13 cellular contexts compared by ENCODE assay signal in the genomic region with DNA sequence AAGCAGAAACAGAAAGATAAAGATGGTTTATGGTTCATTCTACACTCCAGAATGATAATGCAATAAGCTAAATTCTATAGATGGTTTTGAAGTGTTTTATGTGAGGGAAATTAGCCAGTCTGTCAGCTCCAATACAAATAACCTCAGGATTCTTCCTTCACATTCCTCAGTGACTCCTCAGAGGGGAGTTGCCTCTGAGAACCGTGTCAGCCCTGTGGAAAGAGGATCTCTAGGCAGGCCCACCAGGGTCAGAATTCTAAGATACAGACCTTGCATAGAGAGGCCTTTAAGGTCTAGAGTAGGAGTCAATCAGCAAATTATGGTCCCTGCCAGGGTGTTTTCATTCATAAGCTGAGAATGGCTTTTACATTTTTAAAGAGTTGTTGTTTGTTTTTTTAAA. TPM values are rescaled to one million over a fixed set of nuclear protein-coding genes. Genes with fewer than 3 reads are reported as not detected.
DNase-seq lines count a peak whose midpoint lies in the region; ATAC-seq, FAIRE-seq and TF ChIP-seq lines count a peak whose summit lies in the region.
"Had no signal": no experiment of that assay in that cellular context is flagged by ENCODE, and none has a peak within 500 bp of the region (broad histone marks: within the 10 kb centered on the region; RNA-seq: fewer than 3 reads in every experiment).

No MANE protein-coding gene starts in this region.

- H3K36me3 ChIP-seq in SK-N-SH (replicated peaks in 1 of 2; ENCODE audit: control insufficient read depth in 1 of 2, insufficient read depth in 2 of 2, low read length in 1 of 2): peaks cover 0 to 4% of the 10 kb centered on the region in 2 experiments
- H3K36me3 ChIP-seq: WERI-Rb-1 had no signal

- POLR2A ChIA-PET in SK-N-SH (lab: Yijun Ruan, JAX): no interaction called here

- TF ChIP-seq EP300 in SK-N-SH (IDR thresholded peaks at IDR 0.05; ENCODE audit: borderline replicate concordance in 1 of 2, low read depth in 1 of 2, low read length in 1 of 2): peak in 1 of 2 experiments; percentile 50; a peak in 1 of 4 replicates

- peaks cover 61% of the 10 kb centered on the region for H3F3A ChIP-seq in SK-N-SH (replicated peaks; ENCODE audit: insufficient read depth)

- WGBS in SK-N-SH (ENCODE audit: low lambda C conversion rate): 9% methylated on average over 1 of the region's 1 CpG

- FAIRE-seq in frontal cortex (lab: Jason Lieb, UNC): no peak

- H3K9me2 ChIP-seq in SK-N-SH: no peaks in the 10 kb centered on the region

- DNase-seq in Daoy (ENCODE audit: low read depth) (peak; percentile 87), SK-N-SH (no peak), fibroblast of peridontal ligament (ENCODE audit: extremely low read depth) (peak; percentile 71), progenitor cell of endocrine pancreas (ENCODE audit: low spot score, unreplicated experiment) (no peak), NCI-H1417 (lab: John Stamatoyannopoulos, UW) (no peak), frontal cortex (ENCODE audit: low spot score in 2 of 2) (no peak), RKO (ENCODE audit: low spot score) (no peak)
- DNase-seq: activated naive CD8-positive, alpha-beta T cell treated with anti-CD3 and anti-CD28 coated beads, Interleukin-2, amount 10 ng/mL, durations not matched to agents 7 days and 5 days; COR-L47; left cardiac atrium; NCI-H187; WERI-Rb-1 had no signal

- no peak for TF ChIP-seq RAD21 in SK-N-SH (IDR thresholded peaks at IDR 0.05; ENCODE audit: low read length)

- H3K4me1 Mint-ChIP-seq in progenitor cell of endocrine pancreas (ENCODE audit: low read depth): peaks cover 43% of the 10 kb centered on the region
- H3K4me1 Mint-ChIP-seq: activated naive CD8-positive, alpha-beta T cell treated with anti-CD3 and anti-CD28 coated beads, Interleukin-2, amount 10 ng/mL, durations not matched to agents 7 days and 5 days had no signal

- no peaks in the 10 kb centered on the region for H4K20me1 ChIP-seq in SK-N-SH (ENCODE audit: insufficient read depth)

- H3K27me3 ChIP-seq in SK-N-SH (ENCODE audit: insufficient read depth): no peaks in the 10 kb centered on the region

- ATAC-seq in HG02840 (IDR thresholded peaks at IDR 0.05; ENCODE audit: low FRiP score, unreplicated experiment): no peak

- H3K4me3 ChIP-seq in SK-N-SH (ENCODE audit: low read depth in 2 of 2, low read length in 1 of 2): no peak overlapping the region

- H3K9me3 ChIP-seq in SK-N-SH: no peaks in the 10 kb centered on the region

- H3K9ac ChIP-seq in SK-N-SH: peak overlapping the region; percentile 51

- H3K27ac Mint-ChIP-seq in progenitor cell of endocrine pancreas: peak overlapping the region; percentile 95
- H3K27ac Mint-ChIP-seq: activated naive CD8-positive, alpha-beta T cell treated with anti-CD3 and anti-CD28 coated beads, Interleukin-2, amount 10 ng/mL, durations not matched to agents 7 days and 5 days had no signal

- no peak overlapping the region for H2AFZ ChIP-seq in SK-N-SH (ENCODE audit: low read depth)

- H3K27ac ChIP-seq in SK-N-SH (ENCODE audit: low read depth in 2 of 2, low read length in 1 of 2): peak overlapping the region; percentile 89 to 92; a peak in 3 of 4 replicates
- H3K27ac ChIP-seq: WERI-Rb-1 had no signal

- no peak overlapping the region for H3K4me3 Mint-ChIP-seq in progenitor cell of endocrine pancreas (ENCODE audit: low read depth)
- H3K4me3 Mint-ChIP-seq: activated naive CD8-positive, alpha-beta T cell treated with anti-CD3 and anti-CD28 coated beads, Interleukin-2, amount 10 ng/mL, durations not matched to agents 7 days and 5 days had no signal

- CTCF ChIA-PET in SK-N-SH (lab: Yijun Ruan, JAX): interaction anchor here (0.6 to 1.6 kb wide), 7 partner anchors 15 to 142 kb away, joined by 3 to 4 read pairs (median 3); partner anchors contain the start of genes CCDC107 and RUSC2

- peaks cover 69% of the 10 kb centered on the region for H3K79me2 ChIP-seq in SK-N-SH (ENCODE audit: insufficient read depth)

- TF ChIP-seq CTCF in SK-N-SH (IDR thresholded peaks at IDR 0.05): no peak
- TF ChIP-seq CTCF in progenitor cell of endocrine pancreas (IDR thresholded peaks at IDR 0.05; ENCODE audit: unreplicated experiment): no peak

- no peaks in the 10 kb centered on the region for H3K9me3 Mint-ChIP-seq in progenitor cell of endocrine pancreas (ENCODE audit: low read depth)
- H3K9me3 Mint-ChIP-seq: activated naive CD8-positive, alpha-beta T cell treated with anti-CD3 and anti-CD28 coated beads, Interleukin-2, amount 10 ng/mL, durations not matched to agents 7 days and 5 days had no signal

- no peaks in the 10 kb centered on the region for H3K27me3 Mint-ChIP-seq in progenitor cell of endocrine pancreas

- H3K36me3 Mint-ChIP-seq in progenitor cell of endocrine pancreas (ENCODE audit: insufficient read depth): no peaks in the 10 kb centered on the region
- H3K36me3 Mint-ChIP-seq: activated naive CD8-positive, alpha-beta T cell treated with anti-CD3 and anti-CD28 coated beads, Interleukin-2, amount 10 ng/mL, durations not matched to agents 7 days and 5 days had no signal

- H3K4me2 ChIP-seq in SK-N-SH: peak overlapping the region; percentile 67; the same call in 1 of the 2 replicates

- peaks cover 31 to 65% of the 10 kb centered on the region in 2 experiments for H3K4me1 ChIP-seq in SK-N-SH (ENCODE audit: control insufficient read depth in 1 of 2, insufficient read depth in 2 of 2, low read depth in 1 of 2, low read length in 1 of 2)

TF ChIP-seq in SK-N-SH, 30 proteins besides CTCF, POLR2A, EP300 and RAD21 (continues in another document):
- no peak for TF ChIP-seq GATA2 (CRISPR knock-in tag; IDR thresholded peaks at IDR 0.05)
- no peak for TF ChIP-seq SMC3 (IDR thresholded peaks at IDR 0.05; ENCODE audit: low read depth, low read length)
- TF ChIP-seq NRF1 (IDR thresholded peaks at IDR 0.05; ENCODE audit: low read depth, low read length): no peak
- TF ChIP-seq MAX (IDR thresholded peaks at IDR 0.05; ENCODE audit: low read depth): peak; percentile 12; the same call in 1 of the 2 replicates
- no peak for TF ChIP-seq SIN3A (IDR thresholded peaks at IDR 0.05; ENCODE audit: borderline replicate concordance, low read depth, low read length)
- no peak for TF ChIP-seq RFX5 (IDR thresholded peaks at IDR 0.05; ENCODE audit: low read length)
- no peak for TF ChIP-seq FOXM1 (IDR thresholded peaks at IDR 0.05; ENCODE audit: low read depth)
- TF ChIP-seq TCF12 (IDR thresholded peaks at IDR 0.05): peak; percentile 44; the same call in 1 of the 2 replicates
- peak; percentile 52; the same call in 1 of the 2 replicates for TF ChIP-seq FOSL2 (IDR thresholded peaks at IDR 0.05; ENCODE audit: borderline replicate concordance, low read depth)
- no peak for TF ChIP-seq GABPA (IDR thresholded peaks at IDR 0.05; ENCODE audit: low read depth)
- no peak for TF ChIP-seq FOXJ3 (CRISPR knock-in tag; IDR thresholded peaks at IDR 0.05)
- no peak for TF ChIP-seq YY1 (IDR thresholded peaks at IDR 0.05; ENCODE audit: low read depth)
- peak; percentile 29 for TF ChIP-seq JUND (IDR thresholded peaks at IDR 0.05)
- TF ChIP-seq NFIC (IDR thresholded peaks at IDR 0.05; ENCODE audit: borderline replicate concordance): 0 out of 2 replicates have a peak, but pooled peaks have one; percentile 13
- TF ChIP-seq USF2 (IDR thresholded peaks at IDR 0.05; ENCODE audit: borderline replicate concordance, low read depth, low read length): no peak
- no peak for TF ChIP-seq POLR2AphosphoS5 (IDR thresholded peaks at IDR 0.05; ENCODE audit: low read depth, low read length)
- peak; percentile 86 for TF ChIP-seq PBX3 (IDR thresholded peaks at IDR 0.05)
- peak; percentile 34; the same call in 1 of the 2 replicates for TF ChIP-seq RXRA (IDR thresholded peaks at IDR 0.05; ENCODE audit: borderline replicate concordance, low read depth)
- no peak for TF ChIP-seq IRF3 (IDR thresholded peaks at IDR 0.05; ENCODE audit: low read depth, low read length)
- TF ChIP-seq MEF2A (IDR thresholded peaks at IDR 0.05; ENCODE audit: borderline replicate concordance, low read depth): no peak
- TF ChIP-seq TEAD4 (IDR thresholded peaks at IDR 0.05; ENCODE audit: borderline replicate concordance, insufficient read depth): peak; percentile 55; the same call in 1 of the 2 replicates

RNA-seq across cellular contexts. Expression of gene RUSC2, which starts 26.6 kb away (rescaled TPM):
- total RNA-seq in Daoy (2014; rRNA removed; shearing (Covaris generic)): 18.2 and 20.7 TPM in 2 replicates
- 14.5 and 15.0 TPM in 2 replicates for polyA plus RNA-seq in SK-N-SH (2012; rRNA removed)
- polyA plus RNA-seq in SK-N-SH (2012; cell fraction: cytosol; rRNA removed): 5.9 and 10.2 TPM in 2 replicates
- 42.3 and 43.3 TPM in 2 replicates for polyA plus RNA-seq in SK-N-SH (2012; cell fraction: nucleus; rRNA removed)
- total RNA-seq in progenitor cell of endocrine pancreas: 17.9 and 20.8 TPM in 2 replicates
- total RNA-seq in frontal cortex: 50.5 TPM

Comparison
In these comparisons a context has a peak if more than half of its experiments do, and no peak if none do; other contexts are left out.
1. DNase-seq: peak in Daoy (single experiment) and fibroblast of peridontal ligament (single experiment); none in SK-N-SH (single experiment), progenitor cell of endocrine pancreas (single experiment), NCI-H1417 (0 of 3), frontal cortex (0 of 2) and RKO (single experiment).